ENCODE assay signal across 10 cellular contexts in genomic region chr5:171651102-171651501, GRCh38.
"Had no signal": no experiment of that assay in that cellular context is flagged by ENCODE, and none has a peak within 500 bp of the region (broad histone marks: within the 10 kb centered on the region; RNA-seq: fewer than 3 reads in every experiment).

No MANE protein-coding gene starts in this region.

- H3K27ac ChIP-seq: GM23248, HL-60, KMS-11 had no signal

- H2AFZ ChIP-seq: GM23248 had no signal

- FAIRE-seq: H54 had no signal

- DNase-seq: GM23248, GOT3, H9, IMR-90, Karpas-422, KBM-7 had no signal

- H3K27ac Mint-ChIP-seq: H9 had no signal

- H3K4me3 ChIP-seq: GM23248 had no signal

- H3K4me2 ChIP-seq: KMS-11 had no signal

- H3K4me3 Mint-ChIP-seq: H9 had no signal

- ATAC-seq: HCT116 had no signal

- H3K9ac ChIP-seq: GM23248, KMS-11 had no signal
